Comparison of ENCODE assay signal across 14 cellular contexts in the genomic region with DNA sequence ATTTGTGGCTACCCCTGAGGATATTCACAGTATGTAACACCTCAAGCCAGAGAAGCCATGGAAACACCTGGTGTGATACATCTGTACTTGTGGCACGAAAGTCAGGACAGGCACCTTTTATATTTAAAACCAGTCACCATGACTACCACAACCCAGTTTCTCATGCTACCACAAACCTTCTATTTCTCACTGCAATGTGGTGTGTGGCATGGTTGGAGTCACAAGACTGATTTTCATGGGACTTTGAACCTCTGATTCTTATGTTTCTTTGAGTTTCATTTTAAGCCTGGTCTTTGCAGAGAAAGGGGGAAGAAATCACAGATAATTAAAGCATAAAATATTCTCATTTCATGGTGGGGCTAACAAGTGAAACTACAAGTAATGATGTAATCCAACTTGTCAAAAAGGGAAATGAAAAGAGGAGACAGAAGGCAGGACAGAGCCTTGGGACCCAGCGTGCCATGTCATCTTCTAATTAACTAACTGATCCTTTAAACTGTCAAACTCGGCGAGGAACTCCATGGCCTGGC.
A peak's percentile ranks its signal among the peaks of the same experiment; 100 is the strongest.
DNase-seq lines count a peak whose midpoint lies in the region; ATAC-seq and TF ChIP-seq lines count a peak whose summit lies in the region.
"Had no signal": no experiment of that assay in that cellular context is flagged by ENCODE, and none has a peak within 500 bp of the region (broad histone marks: within the 10 kb centered on the region; RNA-seq: fewer than 3 reads in every experiment).

No MANE protein-coding gene starts in this region.

- H3K4me1 Mint-ChIP-seq in CD4-positive, alpha-beta memory T cell = no peaks in the 10 kb centered on the region

- no peaks in the 10 kb centered on the region for H3K36me3 ChIP-seq in OCI-LY1 (ENCODE audit: insufficient read depth, low read length)
- no peaks in the 10 kb centered on the region for H3K36me3 ChIP-seq in CD4-positive, alpha-beta memory T cell (ENCODE audit: insufficient read depth, low read length)
- H3K36me3 ChIP-seq: BE2C had no signal

- no peak overlapping the region for H2AFZ ChIP-seq in OCI-LY1 (ENCODE audit: low read length)

- peak overlapping the region; percentile 43 for H3K4me2 ChIP-seq in OCI-LY1 (ENCODE audit: low read length)

- peak overlapping the region; percentile 49 for H3K9ac ChIP-seq in OCI-LY1 (ENCODE audit: low read length)

- DNase-seq in GM12865 (ENCODE audit: low read depth) (peak; percentile 95), NCI-H510A (lab: John Stamatoyannopoulos, UW) (no peak), NCI-H2196 treated with DMSO at 0.1 percent for 48 hours (lab: John Stamatoyannopoulos, UW; ENCODE audit: unreplicated experiment) (no peak), ecto neural progenitor cell (ENCODE audit: low spot score) (no peak)
- DNase-seq in CD4-positive, alpha-beta memory T cell = no peak
- DNase-seq: activated CD4-positive, CD25-positive, alpha-beta regulatory T cell treated with anti-CD3 and anti-CD28 coated beads, Interleukin-2, amount 50 U/mL, for 72 hours; BE2C; glutamatergic neuron; HFFc6; NCI-H226 had no signal

- no peaks in the 10 kb centered on the region for H3K9me3 Mint-ChIP-seq in CD4-positive, alpha-beta memory T cell
- H3K9me3 Mint-ChIP-seq: HFFc6; natural killer cell treated with Interleukin-12 subunit alpha and Interleukin-12 subunit beta and Interleukin-15 and Interleukin-18, amount 100 ng/mL, for 72 hours had no signal

- CTCF ChIA-PET in CD4-positive, alpha-beta memory T cell (lab: Charles Lee; ENCODE audit: partially characterized antibody) = no interaction called here

- H4K20me1 ChIP-seq in OCI-LY1 (ENCODE audit: insufficient read depth, low read length) = no peaks in the 10 kb centered on the region

- H3K9me2 ChIP-seq in OCI-LY1 (ENCODE audit: low read depth, low read length) = no peaks in the 10 kb centered on the region

- H3K27me3 Mint-ChIP-seq in CD4-positive, alpha-beta memory T cell = peaks cover 0 to 2% of the 10 kb centered on the region in 2 donors

- peak overlapping the region; percentile 93 for H3K27ac ChIP-seq in OCI-LY1 (ENCODE audit: low read depth, low read length, poor library complexity, severe bottlenecking)
- H3K27ac ChIP-seq in CD4-positive, alpha-beta memory T cell (ENCODE audit: low read depth, low read length) = no peak overlapping the region

- no peaks in the 10 kb centered on the region for H3K36me3 Mint-ChIP-seq in CD4-positive, alpha-beta memory T cell
- H3K36me3 Mint-ChIP-seq: natural killer cell treated with Interleukin-12 subunit alpha and Interleukin-12 subunit beta and Interleukin-15 and Interleukin-18, amount 100 ng/mL, for 72 hours had no signal

- H3K79me2 ChIP-seq in OCI-LY1 (ENCODE audit: insufficient read depth, low read length) = no peaks in the 10 kb centered on the region

- POLR2A ChIA-PET in CD4-positive, alpha-beta memory T cell (lab: Charles Lee; ENCODE audit: partially characterized antibody) = no interaction called here

- intact Hi-C loops in CD4-positive, alpha-beta memory T cell (cut with micrococcal nuclease) = no loop called here

- H3K4me3 ChIP-seq in GM12865 (ENCODE audit: low read depth, low read length) (peak overlapping the region; percentile 36), OCI-LY1 (ENCODE audit: low read depth, low read length, poor library complexity, severe bottlenecking) (peak overlapping the region; percentile 14)
- H3K4me3 ChIP-seq in CD4-positive, alpha-beta memory T cell (ENCODE audit: low read length in 2 of 2) = no peak overlapping the region

- ATAC-seq in GM19463 (IDR thresholded peaks at IDR 0.05; ENCODE audit: unreplicated experiment) (peak; percentile 74), HG03045 (IDR thresholded peaks at IDR 0.05; ENCODE audit: unreplicated experiment) (peak; percentile 89)
- ATAC-seq: natural killer cell treated with Interleukin-12 subunit alpha and Interleukin-12 subunit beta and Interleukin-15 and Interleukin-18, amount 100 ng/mL, for 72 hours had no signal

- H3K4me1 ChIP-seq in OCI-LY1 (ENCODE audit: insufficient read depth, low read length, severe bottlenecking) = peaks cover 61% of the 10 kb centered on the region
- H3K4me1 ChIP-seq in CD4-positive, alpha-beta memory T cell (ENCODE audit: insufficient read depth, low read length) = no peaks in the 10 kb centered on the region

- H3K4me3 Mint-ChIP-seq in CD4-positive, alpha-beta memory T cell = no peak overlapping the region
- H3K4me3 Mint-ChIP-seq: HFFc6; natural killer cell treated with Interleukin-12 subunit alpha and Interleukin-12 subunit beta and Interleukin-15 and Interleukin-18, amount 100 ng/mL, for 72 hours had no signal

- no peaks in the 10 kb centered on the region for H3K27me3 ChIP-seq in OCI-LY1 (ENCODE audit: insufficient read depth, low read length)
- H3K27me3 ChIP-seq in CD4-positive, alpha-beta memory T cell (ENCODE audit: insufficient read depth, low read length) = no peaks in the 10 kb centered on the region
- H3K27me3 ChIP-seq: BE2C had no signal

- no peaks in the 10 kb centered on the region for H3F3A ChIP-seq in OCI-LY1 (ENCODE audit: insufficient read depth, low read length)

- H3K27ac Mint-ChIP-seq in CD4-positive, alpha-beta memory T cell = no peak overlapping the region
- H3K27ac Mint-ChIP-seq: HFFc6; natural killer cell treated with Interleukin-12 subunit alpha and Interleukin-12 subunit beta and Interleukin-15 and Interleukin-18, amount 100 ng/mL, for 72 hours had no signal

- no peaks in the 10 kb centered on the region for H3K9me3 ChIP-seq in OCI-LY1 (ENCODE audit: low read length)
- no peaks in the 10 kb centered on the region for H3K9me3 ChIP-seq in CD4-positive, alpha-beta memory T cell (ENCODE audit: control insufficient read depth in 1 of 2, low read length in 2 of 2)
- H3K9me3 ChIP-seq: BE2C had no signal

- TF ChIP-seq CTCF in GM12865 (IDR thresholded peaks at IDR 0.05; ENCODE audit: insufficient read depth, low read depth, low read length, missing control alignments) = no peak
- no peak for TF ChIP-seq CTCF in OCI-LY1 (IDR thresholded peaks at IDR 0.05; ENCODE audit: low read length)

Comparison
In these comparisons a context has a peak if more than half of its experiments do, and no peak if none do; other contexts are left out.
1. H3K4me3 ChIP-seq: peak in GM12865 (single experiment) and OCI-LY1 (single experiment); none in CD4-positive, alpha-beta memory T cell (0 of 2).